ENCODE assay signal across 8 cellular contexts in genomic region chr1:109667452-109668122, GRCh38. TPM values are rescaled to one million over a fixed set of nuclear protein-coding genes. Genes with fewer than 3 reads are reported as not detected.
DNase-seq lines count a peak whose midpoint lies in the region; ATAC-seq and TF ChIP-seq lines count a peak whose summit lies in the region.

GSTM2 (plus strand) TSS chr1:109668057; CDS start chr1:109668116, 59 bp downstream.

- H3K27me3 ChIP-seq in endodermal cell (ENCODE audit: control insufficient read depth, insufficient read depth, low read length, poor library complexity, severe bottlenecking): no peaks in the 10 kb centered on the region

- no peaks in the 10 kb centered on the region for H3K36me3 Mint-ChIP-seq in activated CD8-positive, alpha-beta memory T cell treated with anti-CD3 and anti-CD28 coated beads, Interleukin-2, amount 10 ng/mL, durations not matched to agents 7 days and 5 days
- peaks cover 8% of the 10 kb centered on the region for H3K36me3 Mint-ChIP-seq in endodermal cell (ENCODE audit: low read depth)

- H3K27ac ChIP-seq in endodermal cell (ENCODE audit: low read depth, low read length): no peak within 1 kb of the TSS

- TF ChIP-seq CTCF in GM13977 (IDR thresholded peaks at IDR 0.05; ENCODE audit: extremely low read depth, insufficient read depth, missing control alignments) (no peak), endodermal cell (conservative IDR thresholded peaks at IDR 0.05) (no peak)

- WGBS in endodermal cell (ENCODE audit: insufficient coverage in 1 of 2, insufficient read length in 1 of 2), 2 experiments: 21% methylated on average over 22 of the region's 22 CpGs; no CpG with 5 or more reads in 1 of the 2 experiments

- DNase-seq in GM13977 (ENCODE audit: low spot score) (peak; percentile 85), NCI-H510A treated with DMSO at 0.1 percent for 48 hours (lab: John Stamatoyannopoulos, UW) (peak; percentile 89), endodermal cell (peak; percentile 98), midbrain (lab: John Stamatoyannopoulos, UW) (peak; percentile 85), RKO (ENCODE audit: low spot score) (no peak)
- DNase-seq in activated CD8-positive, alpha-beta memory T cell treated with anti-CD3 and anti-CD28 coated beads, Interleukin-2, amount 10 ng/mL, durations not matched to agents 7 days and 5 days: peak; percentile 73
- peak; percentile 35 for DNase-seq in stimulated activated CD8-positive, alpha-beta memory T cell treated with anti-CD3 and anti-CD28 coated beads, Interleukin-15, amount 100 ng/mL, for 1 hour (ENCODE audit: low read depth)

- H3K9me3 ChIP-seq in endodermal cell (ENCODE audit: control insufficient read depth, low read length): no peaks in the 10 kb centered on the region

- H3K27ac Mint-ChIP-seq in activated CD8-positive, alpha-beta memory T cell treated with anti-CD3 and anti-CD28 coated beads, Interleukin-2, amount 10 ng/mL, durations not matched to agents 7 days and 5 days: no peak within 1 kb of the TSS
- H3K27ac Mint-ChIP-seq in endodermal cell: peak within 1 kb of the TSS; percentile 53

- in situ Hi-C loops in GM13977 (cut with MboI; ENCODE audit: low pct_unique_long_range_greater_than_20kb, low sequenced_read_pairs, unreplicated experiment): no loop called here

- H3K36me3 ChIP-seq in endodermal cell (ENCODE audit: control insufficient read depth, insufficient read depth, low read length): no peaks in the 10 kb centered on the region

- peak; percentile 83 for ATAC-seq in HG02840 (IDR thresholded peaks at IDR 0.05; ENCODE audit: low FRiP score, unreplicated experiment)
- peak; percentile 90 for ATAC-seq in activated CD8-positive, alpha-beta memory T cell treated with anti-CD3 and anti-CD28 coated beads, Interleukin-2, amount 10 ng/mL, durations not matched to agents 7 days and 5 days

- H3K4me3 Mint-ChIP-seq in activated CD8-positive, alpha-beta memory T cell treated with anti-CD3 and anti-CD28 coated beads, Interleukin-2, amount 10 ng/mL, durations not matched to agents 7 days and 5 days: peak within 1 kb of the TSS; percentile 29
- H3K4me3 Mint-ChIP-seq in endodermal cell: peak within 1 kb of the TSS; percentile 62

- H3K9me3 Mint-ChIP-seq in activated CD8-positive, alpha-beta memory T cell treated with anti-CD3 and anti-CD28 coated beads, Interleukin-2, amount 10 ng/mL, durations not matched to agents 7 days and 5 days (ENCODE audit: low read depth): no peaks in the 10 kb centered on the region
- H3K9me3 Mint-ChIP-seq in endodermal cell: no peaks in the 10 kb centered on the region

- peaks cover 25% of the 10 kb centered on the region for H3K4me1 Mint-ChIP-seq in activated CD8-positive, alpha-beta memory T cell treated with anti-CD3 and anti-CD28 coated beads, Interleukin-2, amount 10 ng/mL, durations not matched to agents 7 days and 5 days
- H3K4me1 Mint-ChIP-seq in endodermal cell: peaks cover 6% of the 10 kb centered on the region

- CTCF ChIA-PET in activated CD8-positive, alpha-beta memory T cell treated with anti-CD3 and anti-CD28 coated beads, Interleukin-2, amount 10 ng/mL, durations not matched to agents 7 days and 5 days (lab: Charles Lee): interaction anchor here (1.2 to 5.4 kb wide), 2 partner anchors 27 to 118 kb away, joined by 4 to 29 read pairs; no protein-coding TSS in a partner anchor

- peaks cover 5% of the 10 kb centered on the region for H3K4me1 ChIP-seq in endodermal cell (ENCODE audit: control insufficient read depth, insufficient read depth, low read length)

- H3K9ac ChIP-seq in endodermal cell (ENCODE audit: extremely low read depth, low read length, poor library complexity, severe bottlenecking): no peak within 1 kb of the TSS

- peak within 1 kb of the TSS; percentile 70 for H3K4me3 ChIP-seq in endodermal cell (ENCODE audit: low read length)

- peaks cover 4% of the 10 kb centered on the region for H3K27me3 Mint-ChIP-seq in activated CD8-positive, alpha-beta memory T cell treated with anti-CD3 and anti-CD28 coated beads, Interleukin-2, amount 10 ng/mL, durations not matched to agents 7 days and 5 days
- peaks cover 4% of the 10 kb centered on the region for H3K27me3 Mint-ChIP-seq in endodermal cell (ENCODE audit: insufficient read depth)

RNA-seq across cellular contexts. Expression of gene GSTM2, which starts in this region (rescaled TPM):
- 10 to 100 TPM in 1 of 2 experiments, 1 to 10 TPM in 1; 8.0 to 17.8 TPM for total RNA-seq in activated CD8-positive, alpha-beta memory T cell treated with anti-CD3 and anti-CD28 coated beads, Interleukin-2, amount 10 ng/mL, durations not matched to agents 7 days and 5 days
- 10 to 100 TPM; 18.4 to 30.3 TPM for total RNA-seq in endodermal cell
- 68.2 TPM for polyA plus RNA-seq in endodermal cell (2013, experiment 1 of 2)
- 52.4 TPM for polyA plus RNA-seq in endodermal cell (2013, experiment 2 of 2)
